ENCODE assay signal across 16 cellular contexts in the genomic region with DNA sequence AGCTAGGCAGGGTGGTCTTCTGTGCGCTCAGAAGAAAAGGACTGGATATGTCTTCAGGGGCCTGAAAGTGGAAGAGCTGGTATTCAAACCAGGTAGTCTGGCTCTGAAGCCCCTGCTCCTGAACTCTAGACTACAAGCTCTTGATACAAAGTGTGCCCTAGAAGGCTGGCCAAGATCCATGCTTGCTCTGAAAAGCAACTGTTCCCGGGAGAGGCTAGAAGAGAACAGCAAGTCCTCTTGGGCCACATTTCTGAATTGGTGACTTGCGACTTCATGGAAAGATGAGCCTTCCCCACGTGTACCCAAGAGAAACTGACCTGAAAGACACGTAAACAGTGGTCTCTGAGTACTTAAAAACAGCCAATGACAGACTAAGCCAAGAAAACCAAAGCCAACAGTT.
"Had no signal": no experiment of that assay in that cellular context is flagged by ENCODE, and none has a peak within 500 bp of the region (broad histone marks: within the 10 kb centered on the region; RNA-seq: fewer than 3 reads in every experiment).

No MANE protein-coding gene starts in this region.

- H3K27ac ChIP-seq: esophagus squamous epithelium, parathyroid adenoma, skin epidermis, upper lobe of right lung, WERI-Rb-1 had no signal

- H3K4me3 ChIP-seq: esophagus squamous epithelium, lung, skin epidermis, upper lobe of right lung had no signal

- H3K27me3 ChIP-seq: upper lobe of right lung had no signal

- H3K36me3 ChIP-seq: esophagus squamous epithelium, upper lobe of right lung, WERI-Rb-1 had no signal

- H3K4me1 ChIP-seq: esophagus squamous epithelium, parathyroid adenoma, upper lobe of right lung had no signal

- H3K9me3 ChIP-seq: esophagus squamous epithelium, upper lobe of right lung had no signal

- DNase-seq: activated CD4-positive, alpha-beta memory T cell treated with anti-CD3 and anti-CD28 coated beads for 36 hours; activated CD4-positive, alpha-beta T cell treated with anti-CD3 and anti-CD28 coated beads for 36 hours; activated gamma-delta T cell treated with Interleukin-2 at 50 U/mL for 16 hours; activated naive CD8-positive, alpha-beta T cell treated with anti-CD3 and anti-CD28 coated beads for 36 hours; cerebellar nuclear complex; esophagus squamous epithelium; glutamatergic neuron; naive B cell; stimulated activated CD4-positive, alpha-beta T cell treated with anti-CD3 and anti-CD28 coated beads, Interleukin-4, amount 100 ng/mL, for 24 hours; stimulated activated naive CD4-positive, alpha-beta T cell; T-helper 17 cell; upper lobe of right lung; WERI-Rb-1 had no signal

- ATAC-seq: activated CD4-positive, alpha-beta T cell treated with anti-CD3 and anti-CD28 coated beads for 36 hours; T-helper 17 cell; upper lobe of right lung had no signal
